22 cellular contexts compared by ENCODE assay signal in the genomic region with DNA sequence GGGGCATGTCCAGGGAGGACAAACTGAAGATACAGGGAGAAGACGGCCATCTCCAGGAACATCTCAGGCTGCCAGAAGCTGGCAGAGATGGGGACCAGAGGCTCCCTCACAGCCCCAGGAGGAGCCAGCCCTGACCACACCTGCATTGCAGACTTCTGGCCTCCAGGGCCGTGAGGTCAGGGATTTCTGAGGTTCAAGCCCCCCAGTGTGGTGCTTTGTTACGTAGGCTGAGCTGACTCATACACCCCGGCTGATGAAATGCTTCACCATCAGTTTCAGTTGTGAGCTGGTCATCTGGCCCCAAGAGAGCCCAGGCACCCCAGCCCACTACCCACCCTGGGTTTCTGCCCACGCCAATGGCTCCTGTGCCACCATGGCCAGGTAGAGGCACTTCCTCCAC.
"Had no signal": no experiment of that assay in that cellular context is flagged by ENCODE, and none has a peak within 500 bp of the region (broad histone marks: within the 10 kb centered on the region; RNA-seq: fewer than 3 reads in every experiment).

No MANE protein-coding gene starts in this region.

- H3K36me3 ChIP-seq: adrenal gland, neutrophil, pancreas, thoracic aorta, upper lobe of left lung had no signal

- H3K4me3 ChIP-seq: adrenal gland, pancreas, thoracic aorta, upper lobe of left lung had no signal

- H3K4me3 Mint-ChIP-seq: activated CD4-positive, alpha-beta T cell treated with anti-CD3 and anti-CD28 coated beads, Interleukin-2, amount 10 ng/mL, durations not matched to agents 7 days and 5 days; activated T-helper 1 cell treated with anti-CD3 and anti-CD28 coated beads, Interleukin-12 subunit alpha, Interleukin-12 subunit beta, Interleukin-2, Interleukin-4 antibody, amounts not matched to agents 30 ng/mL and 10 ng/mL and 1 ng/mL, durations not matched to agents 14 hours and 24 hours and 36 hours; dendritic cell treated with granulocyte-macrophage colony-stimulating factor and Interleukin-4, amounts not matched to agents 40 ng/mL and 50 ng/mL, for 4 days; effector memory CD8-positive, alpha-beta T cell; immature natural killer cell; naive B cell; stimulated activated memory B cell treated with anti-CD40 and anti-IgM and Interleukin-4, amounts not matched to agents 10 μg/mL and 1 μg/mL and 100 μg/mL, for 72 hours had no signal

- H3K9me3 Mint-ChIP-seq: activated CD4-positive, alpha-beta T cell treated with anti-CD3 and anti-CD28 coated beads, Interleukin-2, amount 10 ng/mL, durations not matched to agents 7 days and 5 days; activated naive CD4-positive, alpha-beta T cell treated with anti-CD3 and anti-CD28 coated beads, Interleukin-2, amount 50 U/mL, for 72 hours; activated T-helper 1 cell treated with anti-CD3 and anti-CD28 coated beads, Interleukin-12 subunit alpha, Interleukin-12 subunit beta, Interleukin-2, Interleukin-4 antibody, amounts not matched to agents 30 ng/mL and 10 ng/mL and 1 ng/mL, durations not matched to agents 14 hours and 24 hours and 36 hours; dendritic cell treated with granulocyte-macrophage colony-stimulating factor and Interleukin-4, amounts not matched to agents 40 ng/mL and 50 ng/mL, for 4 days; stimulated activated memory B cell treated with anti-CD40 and anti-IgM and Interleukin-4, amounts not matched to agents 10 μg/mL and 1 μg/mL and 100 μg/mL, for 72 hours had no signal

- H3K27ac Mint-ChIP-seq: activated CD4-positive, alpha-beta T cell treated with anti-CD3 and anti-CD28 coated beads, Interleukin-2, amount 10 ng/mL, durations not matched to agents 7 days and 5 days; activated naive CD4-positive, alpha-beta T cell treated with anti-CD3 and anti-CD28 coated beads, Interleukin-2, amount 50 U/mL, for 72 hours; activated T-helper 1 cell treated with anti-CD3 and anti-CD28 coated beads, Interleukin-12 subunit alpha, Interleukin-12 subunit beta, Interleukin-2, Interleukin-4 antibody, amounts not matched to agents 30 ng/mL and 10 ng/mL and 1 ng/mL, durations not matched to agents 14 hours and 24 hours and 36 hours; dendritic cell treated with granulocyte-macrophage colony-stimulating factor and Interleukin-4, amounts not matched to agents 40 ng/mL and 50 ng/mL, for 4 days; effector memory CD8-positive, alpha-beta T cell; stimulated activated memory B cell treated with anti-CD40 and anti-IgM and Interleukin-4, amounts not matched to agents 10 μg/mL and 1 μg/mL and 100 μg/mL, for 72 hours had no signal

- H3K27ac ChIP-seq: adrenal gland, neutrophil, pancreas, thoracic aorta, upper lobe of left lung had no signal

- H3K27me3 Mint-ChIP-seq: activated CD4-positive, alpha-beta T cell treated with anti-CD3 and anti-CD28 coated beads, Interleukin-2, amount 10 ng/mL, durations not matched to agents 7 days and 5 days had no signal

- H3K27me3 ChIP-seq: adrenal gland, foreskin keratinocyte, pancreas, upper lobe of left lung had no signal

- FAIRE-seq: bronchial epithelial cell, pancreas had no signal

- DNase-seq: activated CD4-positive, alpha-beta T cell treated with anti-CD3 and anti-CD28 coated beads, Interleukin-2, amount 10 ng/mL, durations not matched to agents 7 days and 5 days; activated gamma-delta T cell treated with Interleukin-2 at 50 U/mL for 16 hours; activated T-cell treated with anti-CD3 and anti-CD28 coated beads for 4 hours; adrenal gland; cerebellar nuclear complex; effector memory CD8-positive, alpha-beta T cell; foreskin keratinocyte; immature natural killer cell; kidney glomerular epithelial cell; naive B cell; stimulated activated CD4-positive, alpha-beta T cell treated with anti-CD3 and anti-CD28 coated beads, Interleukin-4, amount 100 ng/mL, for 4 hours; upper lobe of left lung had no signal

- H3K36me3 Mint-ChIP-seq: activated naive CD4-positive, alpha-beta T cell treated with anti-CD3 and anti-CD28 coated beads, Interleukin-2, amount 50 U/mL, for 72 hours; immature natural killer cell; stimulated activated memory B cell treated with anti-CD40 and anti-IgM and Interleukin-4, amounts not matched to agents 10 μg/mL and 1 μg/mL and 100 μg/mL, for 72 hours had no signal

- H3K9me3 ChIP-seq: adrenal gland, neutrophil, pancreas, thoracic aorta had no signal

- ATAC-seq: effector memory CD8-positive, alpha-beta T cell; foreskin keratinocyte; left ventricle myocardium superior; pancreas; sciatic nerve; stimulated activated memory B cell treated with anti-CD40 and anti-IgM and Interleukin-4, amounts not matched to agents 10 μg/mL and 1 μg/mL and 100 μg/mL, for 72 hours had no signal

- H3K4me1 Mint-ChIP-seq: immature natural killer cell had no signal

- H3K4me1 ChIP-seq: adrenal gland had no signal
